2 cellular contexts compared by ENCODE assay signal in genomic region chr1:244852694-244853093, GRCh38.
TF ChIP-seq lines count a peak whose summit lies in the region.

No MANE protein-coding gene starts in this region.

TF ChIP-seq in A549, 52 proteins besides CTCF, POLR2A, EP300 and RAD21:
- no peak for TF ChIP-seq PHF8 (IDR thresholded peaks at IDR 0.05; ENCODE audit: borderline replicate concordance, low read depth)
- TF ChIP-seq RCOR1 (IDR thresholded peaks at IDR 0.05; ENCODE audit: low read depth, low read length), result no peak
- no peak for TF ChIP-seq EHMT2 (IDR thresholded peaks at IDR 0.05; ENCODE audit: low read depth)
- TF ChIP-seq FOXS1 (CRISPR knock-in tag; IDR thresholded peaks at IDR 0.05), result no peak
- TF ChIP-seq, protein P1, sequence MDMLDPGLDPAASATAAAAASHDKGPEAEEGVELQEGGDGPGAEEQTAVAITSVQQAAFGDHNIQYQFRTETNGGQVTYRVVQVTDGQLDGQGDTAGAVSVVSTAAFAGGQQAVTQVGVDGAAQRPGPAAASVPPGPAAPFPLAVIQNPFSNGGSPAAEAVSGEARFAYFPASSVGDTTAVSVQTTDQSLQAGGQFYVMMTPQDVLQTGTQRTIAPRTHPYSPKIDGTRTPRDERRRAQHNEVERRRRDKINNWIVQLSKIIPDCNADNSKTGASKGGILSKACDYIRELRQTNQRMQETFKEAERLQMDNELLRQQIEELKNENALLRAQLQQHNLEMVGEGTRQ (IDR thresholded peaks at IDR 0.05), result no peak
- TF ChIP-seq SREBF2 (IDR thresholded peaks at IDR 0.05), result no peak
- no peak for TF ChIP-seq NFE2L2 (conservative IDR thresholded peaks at IDR 0.05; ENCODE audit: low read length)
- TF ChIP-seq HDAC2 (IDR thresholded peaks at IDR 0.05), result no peak
- TF ChIP-seq KDM1A (IDR thresholded peaks at IDR 0.05; ENCODE audit: low read depth), result no peak
- no peak for TF ChIP-seq CHD4 (IDR thresholded peaks at IDR 0.05; ENCODE audit: borderline replicate concordance)
- TF ChIP-seq SMC3 (IDR thresholded peaks at IDR 0.05), result no peak
- TF ChIP-seq ZFP36 (IDR thresholded peaks at IDR 0.05; ENCODE audit: borderline replicate concordance, partially characterized antibody), result no peak
- TF ChIP-seq HOXB5 (CRISPR knock-in tag; IDR thresholded peaks at IDR 0.05), result no peak
- peak; percentile 53; the same call in 1 of the 2 replicates for TF ChIP-seq TP53 (CRISPR knock-in tag; IDR thresholded peaks at IDR 0.05)
- TF ChIP-seq MAX (IDR thresholded peaks at IDR 0.05), result no peak
- TF ChIP-seq ZC3H11A (IDR thresholded peaks at IDR 0.05), result no peak
- TF ChIP-seq MAFK (IDR thresholded peaks at IDR 0.05; ENCODE audit: partially characterized antibody), result no peak
- peak; percentile 44; the same call in 1 of the 2 replicates for TF ChIP-seq POLR2AphosphoS2 (conservative IDR thresholded peaks at IDR 0.05; ENCODE audit: low read length)
TF ChIP-seq in A549: peak in this region for 2.

TF ChIP-seq in liver, 16 proteins besides CTCF, POLR2A, EP300 and RAD21:
- no peak for TF ChIP-seq HNF4G (IDR thresholded peaks at IDR 0.05)
- no peak for TF ChIP-seq HNF4A (conservative IDR thresholded peaks at IDR 0.05)
- peak; percentile 18 for TF ChIP-seq TAF1 (conservative IDR thresholded peaks at IDR 0.05)
